9 cellular contexts compared by ENCODE assay signal in genomic region chr14:94342334-94342934, GRCh38. TPM values are rescaled to one million over a fixed set of nuclear protein-coding genes. Genes with fewer than 3 reads are reported as not detected.
A peak's percentile ranks its signal among the peaks of the same experiment; 100 is the strongest.
DNase-seq lines count a peak whose midpoint lies in the region; ATAC-seq, FAIRE-seq and TF ChIP-seq lines count a peak whose summit lies in the region.
"Had no signal": no experiment of that assay in that cellular context is flagged by ENCODE, and none has a peak within 500 bp of the region (broad histone marks: within the 10 kb centered on the region; RNA-seq: fewer than 3 reads in every experiment).

No MANE protein-coding gene starts in this region.

- peak overlapping the region; percentile 14 for H3K27ac Mint-ChIP-seq in activated CD4-positive, alpha-beta T cell treated with anti-CD3 and anti-CD28 coated beads, Interleukin-2, amount 10 ng/mL, durations not matched to agents 24 days and 14 days
- H3K27ac Mint-ChIP-seq in nephron = peak overlapping the region in 2 of 3 experiments; percentile 1 to 20

- DNase-seq in activated CD4-positive, alpha-beta T cell treated with anti-CD3 and anti-CD28 coated beads, Interleukin-2, amount 10 ng/mL, durations not matched to agents 24 days and 14 days = peak; percentile 37
- DNase-seq in activated CD4-positive, alpha-beta T cell treated with anti-CD3 and anti-CD28 coated beads for 1 hour = no peak
- DNase-seq in NCI-H748 treated with DMSO at 0.1 percent for 48 hours (lab: John Stamatoyannopoulos, UW) (peak; percentile 7), endothelial cell of umbilical vein (ENCODE audit: low read depth, low spot score) (peak; percentile 1)

- BruUV-seq in endothelial cell of umbilical vein (replicated peaks; lab: Mats Ljungman, UMichigan) = no TSS peak

- H3K4me1 ChIP-seq in endothelial cell of umbilical vein (ENCODE audit: control insufficient read depth, extremely low read depth, insufficient read depth, low read length) = no peaks in the 10 kb centered on the region

- dilution Hi-C loops in endothelial cell of umbilical vein (cut with MboI; ENCODE audit: extremely low pct_ligation_motif_present, low sequenced_read_pairs) = no loop called here

- no peaks in the 10 kb centered on the region for H3K79me2 ChIP-seq in endothelial cell of umbilical vein (ENCODE audit: control insufficient read depth, insufficient read depth, low read length)

- no peak overlapping the region for H3K4me3 Mint-ChIP-seq in activated CD4-positive, alpha-beta T cell treated with anti-CD3 and anti-CD28 coated beads, Interleukin-2, amount 10 ng/mL, durations not matched to agents 24 days and 14 days
- H3K4me3 Mint-ChIP-seq in nephron = no peak overlapping the region

- H3K9me1 ChIP-seq in endothelial cell of umbilical vein (replicated peaks; ENCODE audit: control insufficient read depth, extremely low read depth, insufficient read depth, low read length) = no peaks in the 10 kb centered on the region

- H3K27me3 ChIP-seq in endothelial cell of umbilical vein (ENCODE audit: control insufficient read depth in 2 of 2, insufficient read depth in 2 of 2, low read length in 2 of 2) = no peaks in the 10 kb centered on the region

- H3K36me3 Mint-ChIP-seq in activated CD4-positive, alpha-beta T cell treated with anti-CD3 and anti-CD28 coated beads, Interleukin-2, amount 10 ng/mL, durations not matched to agents 24 days and 14 days (ENCODE audit: low read depth) = no peaks in the 10 kb centered on the region
- H3K36me3 Mint-ChIP-seq in nephron (ENCODE audit: low read depth) = no peaks in the 10 kb centered on the region

- H3K4me3 ChIP-seq in endothelial cell of umbilical vein (replicated peaks in 1 of 3; ENCODE audit: insufficient read depth in 1 of 3, low read depth in 1 of 3, low read length in 3 of 3) = no peak overlapping the region

- no peak overlapping the region for H3K4me2 ChIP-seq in endothelial cell of umbilical vein (ENCODE audit: insufficient read depth, low read length)

- H3K9me3 ChIP-seq in endothelial cell of umbilical vein (replicated peaks; ENCODE audit: control insufficient read depth, insufficient read depth, low read length) = no peaks in the 10 kb centered on the region

- H3K27ac ChIP-seq in endothelial cell of umbilical vein (ENCODE audit: insufficient read depth, low read depth, low read length) = no peak overlapping the region

- intact Hi-C loops in activated CD4-positive, alpha-beta T cell treated with anti-CD3 and anti-CD28 coated beads, Interleukin-2, amount 10 ng/mL, durations not matched to agents 24 days and 14 days (cut with micrococcal nuclease) = no loop called here
- intact Hi-C loops in endothelial cell of umbilical vein (cut with micrococcal nuclease) = no loop called here

- POLR2A ChIA-PET in endothelial cell of umbilical vein (lab: Charles Lee) = no interaction called here

- TF ChIP-seq CTCF in endothelial cell of umbilical vein (IDR thresholded peaks at IDR 0.05; ENCODE audit: extremely low read depth in 1 of 2, insufficient read depth in 1 of 2, low read depth in 1 of 2, low read length in 2 of 2) (no peak), nephron (IDR thresholded peaks at IDR 0.05; ENCODE audit: unreplicated experiment in 3 of 3) (no peak)

- no peak overlapping the region for H3K9ac ChIP-seq in endothelial cell of umbilical vein (replicated peaks; ENCODE audit: extremely low read depth, insufficient read depth, low read length)

- H2AFZ ChIP-seq in endothelial cell of umbilical vein (ENCODE audit: low read depth, low read length) = no peak overlapping the region

- no peak for TF ChIP-seq POLR2A in endothelial cell of umbilical vein (IDR thresholded peaks at IDR 0.05; ENCODE audit: low read depth, low read length)

- H4K20me1 ChIP-seq in endothelial cell of umbilical vein (replicated peaks; ENCODE audit: control insufficient read depth, extremely low read depth, insufficient read depth, low read length) = no peaks in the 10 kb centered on the region

- CTCF ChIA-PET in endothelial cell of umbilical vein (lab: Charles Lee) = no interaction called here

- H3K4me1 Mint-ChIP-seq in activated CD4-positive, alpha-beta T cell treated with anti-CD3 and anti-CD28 coated beads, Interleukin-2, amount 10 ng/mL, durations not matched to agents 24 days and 14 days = peaks cover 12% of the 10 kb centered on the region
- H3K4me1 Mint-ChIP-seq in nephron = peaks cover 22% of the 10 kb centered on the region

- no peaks in the 10 kb centered on the region for H3K36me3 ChIP-seq in endothelial cell of umbilical vein (ENCODE audit: control insufficient read depth in 2 of 2, extremely low read depth in 1 of 2, insufficient read depth in 2 of 2, low read length in 2 of 2)

- FAIRE-seq in endothelial cell of umbilical vein (lab: Jason Lieb, UNC) = no peak
- FAIRE-seq: TTC549 had no signal

- peaks cover 24% of the 10 kb centered on the region for H3K9me3 Mint-ChIP-seq in activated CD4-positive, alpha-beta T cell treated with anti-CD3 and anti-CD28 coated beads, Interleukin-2, amount 10 ng/mL, durations not matched to agents 24 days and 14 days
- H3K9me3 Mint-ChIP-seq in nephron = peaks cover 4% of the 10 kb centered on the region

- H3K27me3 Mint-ChIP-seq in activated CD4-positive, alpha-beta T cell treated with anti-CD3 and anti-CD28 coated beads, Interleukin-2, amount 10 ng/mL, durations not matched to agents 24 days and 14 days = no peaks in the 10 kb centered on the region
- H3K27me3 Mint-ChIP-seq in nephron (ENCODE audit: low read depth) = peaks cover 5% of the 10 kb centered on the region

- ATAC-seq in GM18519 (IDR thresholded peaks at IDR 0.05; ENCODE audit: low FRiP score, unreplicated experiment) (no peak), HG02759 (IDR thresholded peaks at IDR 0.05; ENCODE audit: unreplicated experiment) (no peak), GM21447 (IDR thresholded peaks at IDR 0.05; ENCODE audit: unreplicated experiment) (no peak)

TF ChIP-seq in endothelial cell of umbilical vein, 7 proteins besides CTCF, POLR2A, EP300 and RAD21:
- TF ChIP-seq MYC (IDR thresholded peaks at IDR 0.05; ENCODE audit: low read depth, low read length) = no peak
- TF ChIP-seq JUN (IDR thresholded peaks at IDR 0.05; ENCODE audit: borderline replicate concordance, insufficient read depth, insufficient read length, low read depth) = no peak
- no peak for TF ChIP-seq MAX (IDR thresholded peaks at IDR 0.05; ENCODE audit: insufficient read depth, insufficient read length)
- peak; percentile 13 for TF ChIP-seq FOS (IDR thresholded peaks at IDR 0.05; ENCODE audit: borderline replicate concordance, insufficient read depth, low read length)
- no peak for TF ChIP-seq GATA2 (IDR thresholded peaks at IDR 0.05; ENCODE audit: insufficient read depth, insufficient read length, low read depth, low read length)

RNA-seq across cellular contexts. Expression of gene SERPINA6, which starts 19.3 kb away (rescaled TPM):
- not detected in 2 replicates for total RNA-seq in activated CD4-positive, alpha-beta T cell treated with anti-CD3 and anti-CD28 coated beads, Interleukin-2, amount 10 ng/mL, durations not matched to agents 24 days and 14 days
- total RNA-seq in endothelial cell of umbilical vein = not detected in 2 replicates
- not detected in 2 replicates for polyA plus RNA-seq in endothelial cell of umbilical vein
- not detected in 2 replicates for polyA plus RNA-seq in endothelial cell of umbilical vein (2011; cell fraction: cytosol; rRNA removed)
- polyA plus RNA-seq in endothelial cell of umbilical vein (2011; cell fraction: nucleus; rRNA removed) = not detected in 2 replicates
- polyA plus RNA-seq in endothelial cell of umbilical vein (2012) = not detected in 2 replicates
- not detected in 2 replicates for polyA minus RNA-seq in endothelial cell of umbilical vein
- polyA minus RNA-seq in endothelial cell of umbilical vein (2011; cell fraction: cytosol; rRNA and poly(A)+ RNA removed) = not detected
- polyA minus RNA-seq in endothelial cell of umbilical vein (2011; cell fraction: nucleus; rRNA and poly(A)+ RNA removed) = not detected in 2 replicates

RNA-seq across cellular contexts. Expression of gene SERPINA2, which starts 24.1 kb away (rescaled TPM):
- total RNA-seq in activated CD4-positive, alpha-beta T cell treated with anti-CD3 and anti-CD28 coated beads, Interleukin-2, amount 10 ng/mL, durations not matched to agents 24 days and 14 days = not detected in 2 replicates
- not detected in 2 replicates for total RNA-seq in endothelial cell of umbilical vein
- not detected in 2 replicates for polyA plus RNA-seq in endothelial cell of umbilical vein
- not detected in 2 replicates for polyA plus RNA-seq in endothelial cell of umbilical vein (2011; cell fraction: cytosol; rRNA removed)
- polyA plus RNA-seq in endothelial cell of umbilical vein (2011; cell fraction: nucleus; rRNA removed) = not detected in 2 replicates
- polyA plus RNA-seq in endothelial cell of umbilical vein (2012) = not detected in 2 replicates
- not detected in 2 replicates for polyA minus RNA-seq in endothelial cell of umbilical vein
- not detected for polyA minus RNA-seq in endothelial cell of umbilical vein (2011; cell fraction: cytosol; rRNA and poly(A)+ RNA removed)
- not detected in 2 replicates for polyA minus RNA-seq in endothelial cell of umbilical vein (2011; cell fraction: nucleus; rRNA and poly(A)+ RNA removed)

RNA-seq across cellular contexts. Expression of gene SERPINA1, which starts 46.0 kb away (rescaled TPM):
- 0.59 and 0.96 TPM in 2 replicates for total RNA-seq in activated CD4-positive, alpha-beta T cell treated with anti-CD3 and anti-CD28 coated beads, Interleukin-2, amount 10 ng/mL, durations not matched to agents 24 days and 14 days
- not detected in 2 replicates for total RNA-seq in endothelial cell of umbilical vein
- polyA plus RNA-seq in endothelial cell of umbilical vein = not detected in 2 replicates
- not detected in 2 replicates for polyA plus RNA-seq in endothelial cell of umbilical vein (2011; cell fraction: cytosol; rRNA removed)
- polyA plus RNA-seq in endothelial cell of umbilical vein (2011; cell fraction: nucleus; rRNA removed) = 0.27 TPM in 1 of 2 replicates, not detected in the other
- polyA plus RNA-seq in endothelial cell of umbilical vein (2012) = 0.26 and 0.40 TPM in 2 replicates
- polyA minus RNA-seq in endothelial cell of umbilical vein = 1.4 TPM in 1 of 2 replicates, not detected in the other
- polyA minus RNA-seq in endothelial cell of umbilical vein (2011; cell fraction: cytosol; rRNA and poly(A)+ RNA removed) = not detected
- not detected in 2 replicates for polyA minus RNA-seq in endothelial cell of umbilical vein (2011; cell fraction: nucleus; rRNA and poly(A)+ RNA removed)

RNA-seq across cellular contexts. Expression of gene SERPINA10, which starts 49.4 kb away (rescaled TPM):
- not detected in 2 replicates for total RNA-seq in activated CD4-positive, alpha-beta T cell treated with anti-CD3 and anti-CD28 coated beads, Interleukin-2, amount 10 ng/mL, durations not matched to agents 24 days and 14 days
- not detected in 2 replicates for total RNA-seq in endothelial cell of umbilical vein
- not detected in 2 replicates for polyA plus RNA-seq in endothelial cell of umbilical vein
- polyA plus RNA-seq in endothelial cell of umbilical vein (2011; cell fraction: cytosol; rRNA removed) = not detected in 2 replicates
- polyA plus RNA-seq in endothelial cell of umbilical vein (2011; cell fraction: nucleus; rRNA removed) = not detected in 2 replicates
- not detected in 2 replicates for polyA plus RNA-seq in endothelial cell of umbilical vein (2012)
- not detected in 2 replicates for polyA minus RNA-seq in endothelial cell of umbilical vein
- polyA minus RNA-seq in endothelial cell of umbilical vein (2011; cell fraction: cytosol; rRNA and poly(A)+ RNA removed) = not detected
- not detected in 2 replicates for polyA minus RNA-seq in endothelial cell of umbilical vein (2011; cell fraction: nucleus; rRNA and poly(A)+ RNA removed)
